Comparison of ENCODE assay signal across 1 cellular context in the genomic region with DNA sequence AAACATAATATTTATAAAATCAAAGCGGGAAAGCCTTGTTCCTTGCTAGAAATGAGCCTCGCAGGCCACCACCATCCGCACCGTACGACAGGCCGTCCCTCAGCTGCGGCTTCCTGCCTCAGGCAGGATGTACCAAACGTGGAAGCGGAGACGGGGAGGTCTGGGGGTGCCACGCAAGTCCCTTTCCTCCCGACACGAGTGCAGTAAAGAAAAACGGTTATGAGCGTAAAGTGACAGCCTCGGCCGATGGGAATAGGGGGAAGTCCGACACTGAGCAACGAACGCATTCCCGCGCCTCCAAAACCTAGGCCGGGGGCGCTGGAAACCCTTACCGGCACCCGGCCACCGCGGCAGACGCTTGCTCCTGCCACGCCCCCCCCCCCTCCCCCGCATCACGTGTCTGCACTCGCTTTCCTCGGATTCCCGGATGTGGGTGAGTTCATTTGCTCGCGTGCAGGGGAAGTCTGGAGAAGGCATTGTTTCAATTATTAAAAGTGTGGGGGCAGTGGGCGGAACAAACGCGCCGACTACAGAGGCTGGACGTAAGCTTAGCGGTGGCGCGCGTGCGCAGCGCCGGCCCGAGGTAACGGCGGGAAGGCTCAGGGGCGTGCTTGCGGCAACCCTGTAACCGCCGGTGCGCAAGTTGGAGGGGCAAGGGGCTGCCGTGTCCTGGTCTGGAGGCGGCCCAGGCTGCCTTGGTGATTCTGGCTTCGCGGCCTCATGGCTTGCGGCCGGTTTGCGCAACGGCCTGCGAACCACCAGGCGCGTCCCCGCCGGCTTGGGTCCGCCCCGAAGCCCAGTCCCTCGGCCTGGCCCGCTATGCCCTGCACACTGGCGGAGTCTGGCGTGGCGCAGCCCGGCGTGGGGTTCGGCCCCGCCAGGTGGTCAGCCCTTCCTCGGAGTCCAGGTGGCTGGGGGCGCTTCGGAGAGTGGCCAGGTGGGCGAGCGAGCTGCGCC.
TF ChIP-seq lines count a peak whose summit lies in the region.

A gene with protein sequence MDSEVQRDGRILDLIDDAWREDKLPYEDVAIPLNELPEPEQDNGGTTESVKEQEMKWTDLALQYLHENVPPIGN (minus strand): TSS at position 366 of the 957 bp plus-strand sequence. CDS start 3,081 bp downstream, outside the sequence.
A gene (plus strand): TSS at position 438 of the 957 bp plus-strand sequence. CDS start 9,264 bp downstream, outside the sequence.

TF ChIP-seq in HepG2, 621 proteins besides CTCF, POLR2A, EP300 and RAD21 (continued from another document and continues in another):
- peak; percentile 58 for TF ChIP-seq ZNF317 (CRISPR knock-in tag; IDR thresholded peaks at IDR 0.05)
- TF ChIP-seq XRCC5 (optimal IDR thresholded peaks at IDR 0.05; ENCODE audit: low read length), result peak; percentile 9
- peak; percentile 73; the same call in 1 of the 2 replicates for TF ChIP-seq ZNF451 (CRISPR knock-in tag; IDR thresholded peaks at IDR 0.05)
- 0 out of 2 replicates have a peak, but pooled peaks have one; percentile 42 for TF ChIP-seq KDM3A (CRISPR knock-in tag; IDR thresholded peaks at IDR 0.05; ENCODE audit: low read depth)
- peak; percentile 86 for TF ChIP-seq TGIF2 (CRISPR knock-in tag; IDR thresholded peaks at IDR 0.05)
- no peak for TF ChIP-seq ZNF207 (IDR thresholded peaks at IDR 0.05; ENCODE audit: borderline replicate concordance)
- TF ChIP-seq ZNF530 (CRISPR knock-in tag; IDR thresholded peaks at IDR 0.05; ENCODE audit: low read depth), result no peak
- peak; percentile 25; the same call in 1 of the 2 replicates for TF ChIP-seq NCOA2 (CRISPR knock-in tag; IDR thresholded peaks at IDR 0.05)
- no peak for TF ChIP-seq ZNF274 (CRISPR knock-in tag; IDR thresholded peaks at IDR 0.05)
- no peak for TF ChIP-seq ZBTB20 (CRISPR knock-in tag; IDR thresholded peaks at IDR 0.05; ENCODE audit: borderline replicate concordance, low read depth)
- TF ChIP-seq KLF13 (CRISPR knock-in tag; IDR thresholded peaks at IDR 0.05), result peak; percentile 92; the same call in 1 of the 2 replicates
- TF ChIP-seq, protein P1, sequence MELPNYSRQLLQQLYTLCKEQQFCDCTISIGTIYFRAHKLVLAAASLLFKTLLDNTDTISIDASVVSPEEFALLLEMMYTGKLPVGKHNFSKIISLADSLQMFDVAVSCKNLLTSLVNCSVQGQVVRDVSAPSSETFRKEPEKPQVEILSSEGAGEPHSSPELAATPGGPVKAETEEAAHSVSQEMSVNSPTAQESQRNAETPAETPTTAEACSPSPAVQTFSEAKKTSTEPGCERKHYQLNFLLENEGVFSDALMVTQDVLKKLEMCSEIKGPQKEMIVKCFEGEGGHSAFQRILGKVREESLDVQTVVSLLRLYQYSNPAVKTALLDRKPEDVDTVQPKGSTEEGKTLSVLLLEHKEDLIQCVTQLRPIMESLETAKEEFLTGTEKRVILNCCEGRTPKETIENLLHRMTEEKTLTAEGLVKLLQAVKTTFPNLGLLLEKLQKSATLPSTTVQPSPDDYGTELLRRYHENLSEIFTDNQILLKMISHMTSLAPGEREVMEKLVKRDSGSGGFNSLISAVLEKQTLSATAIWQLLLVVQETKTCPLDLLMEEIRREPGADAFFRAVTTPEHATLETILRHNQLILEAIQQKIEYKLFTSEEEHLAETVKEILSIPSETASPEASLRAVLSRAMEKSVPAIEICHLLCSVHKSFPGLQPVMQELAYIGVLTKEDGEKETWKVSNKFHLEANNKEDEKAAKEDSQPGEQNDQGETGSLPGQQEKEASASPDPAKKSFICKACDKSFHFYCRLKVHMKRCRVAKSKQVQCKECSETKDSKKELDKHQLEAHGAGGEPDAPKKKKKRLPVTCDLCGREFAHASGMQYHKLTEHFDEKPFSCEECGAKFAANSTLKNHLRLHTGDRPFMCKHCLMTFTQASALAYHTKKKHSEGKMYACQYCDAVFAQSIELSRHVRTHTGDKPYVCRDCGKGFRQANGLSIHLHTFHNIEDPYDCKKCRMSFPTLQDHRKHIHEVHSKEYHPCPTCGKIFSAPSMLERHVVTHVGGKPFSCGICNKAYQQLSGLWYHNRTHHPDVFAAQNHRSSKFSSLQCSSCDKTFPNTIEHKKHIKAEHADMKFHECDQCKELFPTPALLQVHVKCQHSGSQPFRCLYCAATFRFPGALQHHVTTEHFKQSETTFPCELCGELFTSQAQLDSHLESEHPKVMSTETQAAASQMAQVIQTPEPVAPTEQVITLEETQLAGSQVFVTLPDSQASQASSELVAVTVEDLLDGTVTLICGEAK (IDR thresholded peaks at IDR 0.05), result no peak
- TF ChIP-seq, protein P1 (CRISPR knock-in tag; IDR thresholded peaks at IDR 0.05), result peak; percentile 66; the same call in 1 of the 2 replicates
- peak; percentile 78; the same call in 1 of the 2 replicates for TF ChIP-seq ZSCAN31 (CRISPR knock-in tag; IDR thresholded peaks at IDR 0.05; ENCODE audit: low read depth)
- 0 out of 2 replicates have a peak, but pooled peaks have one; percentile 14 for TF ChIP-seq ISX (CRISPR knock-in tag; conservative IDR thresholded peaks at IDR 0.05)
- TF ChIP-seq ZNF772 (CRISPR knock-in tag; IDR thresholded peaks at IDR 0.05), result 0 out of 2 replicates have a peak, but pooled peaks have one; percentile 48
- TF ChIP-seq, protein P2, sequence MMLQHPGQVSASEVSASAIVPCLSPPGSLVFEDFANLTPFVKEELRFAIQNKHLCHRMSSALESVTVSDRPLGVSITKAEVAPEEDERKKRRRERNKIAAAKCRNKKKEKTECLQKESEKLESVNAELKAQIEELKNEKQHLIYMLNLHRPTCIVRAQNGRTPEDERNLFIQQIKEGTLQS (CRISPR knock-in tag; IDR thresholded peaks at IDR 0.05), result no peak; the same call in 1 of the 2 replicates
- TF ChIP-seq PHB2 (IDR thresholded peaks at IDR 0.05; ENCODE audit: partially characterized antibody), result no peak
- TF ChIP-seq ZFY (CRISPR knock-in tag; IDR thresholded peaks at IDR 0.05), result peak; percentile 92
- TF ChIP-seq ZNF713 (CRISPR knock-in tag; IDR thresholded peaks at IDR 0.05), result no peak
- peak; percentile 85 for TF ChIP-seq ELF1 (CRISPR knock-in tag; IDR thresholded peaks at IDR 0.05)
- TF ChIP-seq, protein P3, sequence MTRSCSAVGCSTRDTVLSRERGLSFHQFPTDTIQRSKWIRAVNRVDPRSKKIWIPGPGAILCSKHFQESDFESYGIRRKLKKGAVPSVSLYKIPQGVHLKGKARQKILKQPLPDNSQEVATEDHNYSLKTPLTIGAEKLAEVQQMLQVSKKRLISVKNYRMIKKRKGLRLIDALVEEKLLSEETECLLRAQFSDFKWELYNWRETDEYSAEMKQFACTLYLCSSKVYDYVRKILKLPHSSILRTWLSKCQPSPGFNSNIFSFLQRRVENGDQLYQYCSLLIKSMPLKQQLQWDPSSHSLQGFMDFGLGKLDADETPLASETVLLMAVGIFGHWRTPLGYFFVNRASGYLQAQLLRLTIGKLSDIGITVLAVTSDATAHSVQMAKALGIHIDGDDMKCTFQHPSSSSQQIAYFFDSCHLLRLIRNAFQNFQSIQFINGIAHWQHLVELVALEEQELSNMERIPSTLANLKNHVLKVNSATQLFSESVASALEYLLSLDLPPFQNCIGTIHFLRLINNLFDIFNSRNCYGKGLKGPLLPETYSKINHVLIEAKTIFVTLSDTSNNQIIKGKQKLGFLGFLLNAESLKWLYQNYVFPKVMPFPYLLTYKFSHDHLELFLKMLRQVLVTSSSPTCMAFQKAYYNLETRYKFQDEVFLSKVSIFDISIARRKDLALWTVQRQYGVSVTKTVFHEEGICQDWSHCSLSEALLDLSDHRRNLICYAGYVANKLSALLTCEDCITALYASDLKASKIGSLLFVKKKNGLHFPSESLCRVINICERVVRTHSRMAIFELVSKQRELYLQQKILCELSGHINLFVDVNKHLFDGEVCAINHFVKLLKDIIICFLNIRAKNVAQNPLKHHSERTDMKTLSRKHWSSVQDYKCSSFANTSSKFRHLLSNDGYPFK (CRISPR knock-in tag; IDR thresholded peaks at IDR 0.05; ENCODE audit: borderline replicate concordance), result peak; percentile 86; the same call in 1 of the 2 replicates
- TF ChIP-seq CEBPB (IDR thresholded peaks at IDR 0.05; ENCODE audit: borderline replicate concordance, low read depth, low read length), result peak; percentile 86
- TF ChIP-seq HCFC1 (IDR thresholded peaks at IDR 0.05; ENCODE audit: low read depth, low read length), result peak; percentile 26; the same call in 1 of the 2 replicates
- TF ChIP-seq, protein P4, sequence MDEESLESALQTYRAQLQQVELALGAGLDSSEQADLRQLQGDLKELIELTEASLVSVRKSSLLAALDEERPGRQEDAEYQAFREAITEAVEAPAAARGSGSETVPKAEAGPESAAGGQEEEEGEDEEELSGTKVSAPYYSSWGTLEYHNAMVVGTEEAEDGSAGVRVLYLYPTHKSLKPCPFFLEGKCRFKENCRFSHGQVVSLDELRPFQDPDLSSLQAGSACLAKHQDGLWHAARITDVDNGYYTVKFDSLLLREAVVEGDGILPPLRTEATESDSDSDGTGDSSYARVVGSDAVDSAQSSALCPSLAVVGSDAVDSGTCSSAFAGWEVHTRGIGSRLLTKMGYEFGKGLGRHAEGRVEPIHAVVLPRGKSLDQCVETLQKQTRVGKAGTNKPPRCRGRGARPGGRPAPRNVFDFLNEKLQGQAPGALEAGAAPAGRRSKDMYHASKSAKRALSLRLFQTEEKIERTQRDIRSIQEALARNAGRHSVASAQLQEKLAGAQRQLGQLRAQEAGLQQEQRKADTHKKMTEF (CRISPR knock-in tag; IDR thresholded peaks at IDR 0.05), result peak; percentile 76; the same call in 1 of the 2 replicates
- TF ChIP-seq NR3C1 (CRISPR knock-in tag; IDR thresholded peaks at IDR 0.05), result no peak
- TF ChIP-seq CHCHD3 (CRISPR knock-in tag; IDR thresholded peaks at IDR 0.05), result peak; percentile 70
- peak; percentile 8 for TF ChIP-seq YY1 (IDR thresholded peaks at IDR 0.05; ENCODE audit: insufficient read depth, insufficient replicate concordance, low read depth, low read length)
- TF ChIP-seq KLF15 (CRISPR knock-in tag; IDR thresholded peaks at IDR 0.05; ENCODE audit: borderline replicate concordance), result 0 out of 2 replicates have a peak, but pooled peaks have one; percentile 55
- TF ChIP-seq KMT2A (CRISPR knock-in tag; IDR thresholded peaks at IDR 0.05), result peak; percentile 74
- peak; percentile 62; the same call in 1 of the 2 replicates for TF ChIP-seq RXRB (CRISPR knock-in tag; IDR thresholded peaks at IDR 0.05; ENCODE audit: borderline replicate concordance)
- no peak for TF ChIP-seq CHD2 (IDR thresholded peaks at IDR 0.05; ENCODE audit: low read depth, low read length)
- TF ChIP-seq, protein P5, sequence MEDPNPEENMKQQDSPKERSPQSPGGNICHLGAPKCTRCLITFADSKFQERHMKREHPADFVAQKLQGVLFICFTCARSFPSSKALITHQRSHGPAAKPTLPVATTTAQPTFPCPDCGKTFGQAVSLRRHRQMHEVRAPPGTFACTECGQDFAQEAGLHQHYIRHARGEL (CRISPR knock-in tag; IDR thresholded peaks at IDR 0.05), result peak; percentile 82; the same call in 1 of the 2 replicates
- TF ChIP-seq ZNF572 (CRISPR knock-in tag; IDR thresholded peaks at IDR 0.05), result no peak
- TF ChIP-seq, protein P6, sequence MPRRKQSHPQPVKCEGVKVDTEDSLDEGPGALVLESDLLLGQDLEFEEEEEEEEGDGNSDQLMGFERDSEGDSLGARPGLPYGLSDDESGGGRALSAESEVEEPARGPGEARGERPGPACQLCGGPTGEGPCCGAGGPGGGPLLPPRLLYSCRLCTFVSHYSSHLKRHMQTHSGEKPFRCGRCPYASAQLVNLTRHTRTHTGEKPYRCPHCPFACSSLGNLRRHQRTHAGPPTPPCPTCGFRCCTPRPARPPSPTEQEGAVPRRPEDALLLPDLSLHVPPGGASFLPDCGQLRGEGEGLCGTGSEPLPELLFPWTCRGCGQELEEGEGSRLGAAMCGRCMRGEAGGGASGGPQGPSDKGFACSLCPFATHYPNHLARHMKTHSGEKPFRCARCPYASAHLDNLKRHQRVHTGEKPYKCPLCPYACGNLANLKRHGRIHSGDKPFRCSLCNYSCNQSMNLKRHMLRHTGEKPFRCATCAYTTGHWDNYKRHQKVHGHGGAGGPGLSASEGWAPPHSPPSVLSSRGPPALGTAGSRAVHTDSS (CRISPR knock-in tag; conservative IDR thresholded peaks at IDR 0.05), result no peak
- no peak for TF ChIP-seq ZFP36L2 (CRISPR knock-in tag; IDR thresholded peaks at IDR 0.05)
- peak; percentile 77 for TF ChIP-seq ZNF501 (CRISPR knock-in tag; IDR thresholded peaks at IDR 0.05)
- TF ChIP-seq, protein P7, sequence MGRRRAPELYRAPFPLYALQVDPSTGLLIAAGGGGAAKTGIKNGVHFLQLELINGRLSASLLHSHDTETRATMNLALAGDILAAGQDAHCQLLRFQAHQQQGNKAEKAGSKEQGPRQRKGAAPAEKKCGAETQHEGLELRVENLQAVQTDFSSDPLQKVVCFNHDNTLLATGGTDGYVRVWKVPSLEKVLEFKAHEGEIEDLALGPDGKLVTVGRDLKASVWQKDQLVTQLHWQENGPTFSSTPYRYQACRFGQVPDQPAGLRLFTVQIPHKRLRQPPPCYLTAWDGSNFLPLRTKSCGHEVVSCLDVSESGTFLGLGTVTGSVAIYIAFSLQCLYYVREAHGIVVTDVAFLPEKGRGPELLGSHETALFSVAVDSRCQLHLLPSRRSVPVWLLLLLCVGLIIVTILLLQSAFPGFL (CRISPR knock-in tag; IDR thresholded peaks at IDR 0.05), result no peak
